6 cellular contexts compared by ENCODE assay signal in the genomic region with DNA sequence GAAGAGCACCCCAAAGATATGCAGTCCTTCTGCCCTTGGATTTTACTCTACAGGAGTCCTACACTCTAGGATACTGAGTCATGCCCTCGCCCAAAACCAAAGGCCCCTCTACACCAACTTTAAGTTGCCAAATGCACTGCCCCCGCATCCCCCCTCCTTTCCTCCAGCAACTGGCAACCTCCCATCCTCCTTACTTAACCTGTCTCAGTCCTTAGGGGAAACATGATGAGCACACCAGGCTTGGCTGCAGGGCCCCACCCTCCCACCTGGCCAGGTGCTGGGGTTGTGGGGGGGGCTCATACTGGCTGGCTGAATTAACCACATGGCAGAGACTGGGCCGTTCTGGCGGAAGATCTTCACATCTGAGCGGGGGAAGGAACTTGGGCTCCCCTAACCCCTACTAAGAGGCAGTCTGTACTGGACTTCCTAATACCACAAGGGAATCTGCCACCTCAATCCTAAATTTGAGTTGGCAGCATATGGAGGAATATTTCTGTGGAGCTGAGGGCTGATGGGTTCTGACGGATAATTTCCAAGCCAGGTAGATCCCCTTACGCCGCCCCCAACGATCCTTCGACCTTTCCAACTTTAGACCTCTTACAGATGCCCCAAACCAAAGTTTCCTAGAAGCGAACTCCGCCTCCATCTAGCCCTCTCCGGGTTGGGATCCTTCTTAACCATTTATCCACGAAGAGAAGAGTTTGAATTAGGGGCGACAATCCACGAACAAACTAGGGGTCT. TPM values are rescaled to one million over a fixed set of nuclear protein-coding genes. Genes with fewer than 3 reads are reported as not detected.
DNase-seq lines count a peak whose midpoint lies in the region; ATAC-seq, FAIRE-seq and TF ChIP-seq lines count a peak whose summit lies in the region.

No MANE protein-coding gene starts in this region.

- H3K4me3 ChIP-seq in GM12864 (ENCODE audit: low read depth, low read length) (peak overlapping the region; percentile 98), endothelial cell of umbilical vein (replicated peaks in 1 of 3; ENCODE audit: insufficient read depth in 1 of 3, low read depth in 1 of 3, low read length in 3 of 3) (peak overlapping the region; percentile 88 to 94 (median 92)), skeletal muscle satellite cell (ENCODE audit: low read length) (peak overlapping the region; percentile 99)

- CTCF ChIA-PET in endothelial cell of umbilical vein (lab: Charles Lee) = interaction anchor here (1.3 to 3.9 kb wide), 2 partner anchors 9 to 23 kb away, joined by 4 to 49 read pairs; partner anchors contain the start of genes ISG20L2, METTL25B and MRPL24

- H4K20me1 ChIP-seq in endothelial cell of umbilical vein (replicated peaks; ENCODE audit: control insufficient read depth, extremely low read depth, insufficient read depth, low read length) = no peaks in the 10 kb centered on the region

- H3K9me1 ChIP-seq in endothelial cell of umbilical vein (replicated peaks; ENCODE audit: control insufficient read depth, extremely low read depth, insufficient read depth, low read length) = no peaks in the 10 kb centered on the region

- peak overlapping the region; percentile 85 for H3K27ac ChIP-seq in endothelial cell of umbilical vein (ENCODE audit: insufficient read depth, low read depth, low read length)

- dilution Hi-C loops in endothelial cell of umbilical vein (cut with MboI; ENCODE audit: extremely low pct_ligation_motif_present, low sequenced_read_pairs) = no loop called here

- DNase-seq in GM12864 (ENCODE audit: low read depth) (no peak), endothelial cell of umbilical vein (ENCODE audit: low read depth, low spot score) (peak; percentile 28), dedifferentiated amniotic fluid mesenchymal stem cell (ENCODE audit: extremely low spot score) (no peak)

- no peak overlapping the region for H2AFZ ChIP-seq in endothelial cell of umbilical vein (ENCODE audit: low read depth, low read length)

- H3K9ac ChIP-seq in endothelial cell of umbilical vein (replicated peaks; ENCODE audit: extremely low read depth, insufficient read depth, low read length) (peak overlapping the region; percentile 69), skeletal muscle satellite cell (ENCODE audit: low read depth, low read length) (peak overlapping the region; percentile 99)

- no peak for ATAC-seq in GM18873 (IDR thresholded peaks at IDR 0.05; ENCODE audit: low FRiP score, unreplicated experiment)

- no TSS peak for BruUV-seq in endothelial cell of umbilical vein (replicated peaks; lab: Mats Ljungman, UMichigan)

- peaks cover 51% of the 10 kb centered on the region for H3K4me1 ChIP-seq in endothelial cell of umbilical vein (ENCODE audit: control insufficient read depth, extremely low read depth, insufficient read depth, low read length)
- peaks cover 54% of the 10 kb centered on the region for H3K4me1 ChIP-seq in skeletal muscle satellite cell (ENCODE audit: control insufficient read depth, insufficient read depth, low read length)

- H3K4me2 ChIP-seq in endothelial cell of umbilical vein (ENCODE audit: insufficient read depth, low read length) = peak overlapping the region; percentile 76
- H3K4me2 ChIP-seq in skeletal muscle satellite cell (ENCODE audit: low read length) = peak overlapping the region; percentile 98

- peak; percentile 4 for FAIRE-seq in endothelial cell of umbilical vein (lab: Jason Lieb, UNC)

- TF ChIP-seq CTCF in GM12864 (IDR thresholded peaks at IDR 0.05; ENCODE audit: low read depth, low read length, missing control alignments) (no peak), endothelial cell of umbilical vein (IDR thresholded peaks at IDR 0.05; ENCODE audit: extremely low read depth in 1 of 2, insufficient read depth in 1 of 2, low read depth in 1 of 2, low read length in 2 of 2) (no peak)

- H3K27me3 ChIP-seq in endothelial cell of umbilical vein (ENCODE audit: control insufficient read depth in 2 of 2, insufficient read depth in 2 of 2, low read length in 2 of 2) = no peaks in the 10 kb centered on the region
- H3K27me3 ChIP-seq in skeletal muscle satellite cell (ENCODE audit: control insufficient read depth, insufficient read depth, low read length) = no peaks in the 10 kb centered on the region

- H3K36me3 ChIP-seq in endothelial cell of umbilical vein (ENCODE audit: control insufficient read depth in 2 of 2, extremely low read depth in 1 of 2, insufficient read depth in 2 of 2, low read length in 2 of 2) = no peaks in the 10 kb centered on the region
- H3K36me3 ChIP-seq in skeletal muscle satellite cell (ENCODE audit: insufficient read depth, low read length) = peaks cover 5% of the 10 kb centered on the region

- TF ChIP-seq POLR2A in endothelial cell of umbilical vein (IDR thresholded peaks at IDR 0.05; ENCODE audit: low read depth, low read length) = no peak

- no peaks in the 10 kb centered on the region for H3K9me3 ChIP-seq in endothelial cell of umbilical vein (replicated peaks; ENCODE audit: control insufficient read depth, insufficient read depth, low read length)
- H3K9me3 ChIP-seq in skeletal muscle satellite cell (replicated peaks; ENCODE audit: low read length) = no peaks in the 10 kb centered on the region

- intact Hi-C loops in endothelial cell of umbilical vein (cut with micrococcal nuclease) = no loop called here

- peaks cover 67% of the 10 kb centered on the region for H3K79me2 ChIP-seq in endothelial cell of umbilical vein (ENCODE audit: control insufficient read depth, insufficient read depth, low read length)

- POLR2A ChIA-PET in endothelial cell of umbilical vein (lab: Charles Lee) = interaction anchor here (0.6 to 2.3 kb wide), 2 partner anchors 16 to 17 kb away, joined by 8 to 27 read pairs; partner anchors contain the start of gene PRCC

RNA-seq across cellular contexts. Expression of gene HDGF, which starts 1.1 kb away (rescaled TPM):
- 202 TPM for polyA plus RNA-seq in PFSK-1 (2012; ENCODE audit: insufficient read length, low read depth)
- 279 and 298 TPM in 2 replicates for total RNA-seq in endothelial cell of umbilical vein
- polyA plus RNA-seq in endothelial cell of umbilical vein = 94.7 and 95.1 TPM in 2 replicates
- 139 and 148 TPM in 2 replicates for polyA plus RNA-seq in endothelial cell of umbilical vein (2011; cell fraction: cytosol; rRNA removed)
- 93.2 and 108 TPM in 2 replicates for polyA plus RNA-seq in endothelial cell of umbilical vein (2011; cell fraction: nucleus; rRNA removed)
- 140 and 207 TPM in 2 replicates for polyA plus RNA-seq in endothelial cell of umbilical vein (2012)
- polyA minus RNA-seq in endothelial cell of umbilical vein = 104 and 113 TPM in 2 replicates
- 188 TPM for polyA minus RNA-seq in endothelial cell of umbilical vein (2011; cell fraction: cytosol; rRNA and poly(A)+ RNA removed)
- polyA minus RNA-seq in endothelial cell of umbilical vein (2011; cell fraction: nucleus; rRNA and poly(A)+ RNA removed) = 25.0 and 26.9 TPM in 2 replicates
- 153 and 218 TPM in 2 replicates for total RNA-seq in skeletal muscle satellite cell (2012; rRNA removed)

RNA-seq across cellular contexts. Expression of gene MRPL24, which starts 9.5 kb away (rescaled TPM):
- 145 TPM for polyA plus RNA-seq in PFSK-1 (2012; ENCODE audit: insufficient read length, low read depth)
- 63.3 and 77.7 TPM in 2 replicates for total RNA-seq in endothelial cell of umbilical vein
- 46.5 and 47.9 TPM in 2 replicates for polyA plus RNA-seq in endothelial cell of umbilical vein
- 67.0 and 79.6 TPM in 2 replicates for polyA plus RNA-seq in endothelial cell of umbilical vein (2011; cell fraction: cytosol; rRNA removed)
- 44.5 and 52.6 TPM in 2 replicates for polyA plus RNA-seq in endothelial cell of umbilical vein (2011; cell fraction: nucleus; rRNA removed)
- polyA plus RNA-seq in endothelial cell of umbilical vein (2012) = 74.8 and 88.5 TPM in 2 replicates
- polyA minus RNA-seq in endothelial cell of umbilical vein = 30.4 and 46.8 TPM in 2 replicates
- 31.3 TPM for polyA minus RNA-seq in endothelial cell of umbilical vein (2011; cell fraction: cytosol; rRNA and poly(A)+ RNA removed)
- 9.9 and 10.5 TPM in 2 replicates for polyA minus RNA-seq in endothelial cell of umbilical vein (2011; cell fraction: nucleus; rRNA and poly(A)+ RNA removed)
- total RNA-seq in skeletal muscle satellite cell (2012; rRNA removed) = 59.2 and 63.1 TPM in 2 replicates

RNA-seq across cellular contexts. Expression of gene PRCC, which starts 17.0 kb away (rescaled TPM):
- 57.3 TPM for polyA plus RNA-seq in PFSK-1 (2012; ENCODE audit: insufficient read length, low read depth)
- 65.1 and 71.5 TPM in 2 replicates for total RNA-seq in endothelial cell of umbilical vein
- polyA plus RNA-seq in endothelial cell of umbilical vein = 76.9 and 77.4 TPM in 2 replicates
- polyA plus RNA-seq in endothelial cell of umbilical vein (2011; cell fraction: cytosol; rRNA removed) = 85.2 and 95.3 TPM in 2 replicates
- polyA plus RNA-seq in endothelial cell of umbilical vein (2011; cell fraction: nucleus; rRNA removed) = 64.9 and 66.7 TPM in 2 replicates
- polyA plus RNA-seq in endothelial cell of umbilical vein (2012) = 42.1 and 57.4 TPM in 2 replicates
- polyA minus RNA-seq in endothelial cell of umbilical vein = 74.1 and 74.8 TPM in 2 replicates
- polyA minus RNA-seq in endothelial cell of umbilical vein (2011; cell fraction: cytosol; rRNA and poly(A)+ RNA removed) = 87.5 TPM
- 30.6 and 54.1 TPM in 2 replicates for polyA minus RNA-seq in endothelial cell of umbilical vein (2011; cell fraction: nucleus; rRNA and poly(A)+ RNA removed)
- total RNA-seq in skeletal muscle satellite cell (2012; rRNA removed) = 16.5 and 19.2 TPM in 2 replicates

RNA-seq across cellular contexts. Expression of gene ISG20L2, which starts 21.8 kb away (rescaled TPM):
- 18.2 TPM for polyA plus RNA-seq in PFSK-1 (2012; ENCODE audit: insufficient read length, low read depth)
- total RNA-seq in endothelial cell of umbilical vein = 32.1 and 35.3 TPM in 2 replicates
- 32.0 and 33.2 TPM in 2 replicates for polyA plus RNA-seq in endothelial cell of umbilical vein
- polyA plus RNA-seq in endothelial cell of umbilical vein (2011; cell fraction: cytosol; rRNA removed) = 34.1 and 37.0 TPM in 2 replicates
- 20.2 and 24.9 TPM in 2 replicates for polyA plus RNA-seq in endothelial cell of umbilical vein (2011; cell fraction: nucleus; rRNA removed)
- polyA plus RNA-seq in endothelial cell of umbilical vein (2012) = 27.8 and 37.7 TPM in 2 replicates
- 48.1 and 59.4 TPM in 2 replicates for polyA minus RNA-seq in endothelial cell of umbilical vein
- polyA minus RNA-seq in endothelial cell of umbilical vein (2011; cell fraction: cytosol; rRNA and poly(A)+ RNA removed) = 22.1 TPM
- 23.7 and 28.4 TPM in 2 replicates for polyA minus RNA-seq in endothelial cell of umbilical vein (2011; cell fraction: nucleus; rRNA and poly(A)+ RNA removed)
- total RNA-seq in skeletal muscle satellite cell (2012; rRNA removed) = 22.1 and 27.4 TPM in 2 replicates

RNA-seq across cellular contexts. Expression of gene METTL25B, which starts 22.1 kb away (rescaled TPM):
- polyA plus RNA-seq in PFSK-1 (2012; ENCODE audit: insufficient read length, low read depth) = 24.8 TPM
- 12.8 and 15.5 TPM in 2 replicates for total RNA-seq in endothelial cell of umbilical vein
- polyA plus RNA-seq in endothelial cell of umbilical vein = 15.0 and 17.3 TPM in 2 replicates
- polyA plus RNA-seq in endothelial cell of umbilical vein (2011; cell fraction: cytosol; rRNA removed) = 10.3 and 11.4 TPM in 2 replicates
- 29.0 and 38.2 TPM in 2 replicates for polyA plus RNA-seq in endothelial cell of umbilical vein (2011; cell fraction: nucleus; rRNA removed)
- polyA plus RNA-seq in endothelial cell of umbilical vein (2012) = 7.6 and 9.9 TPM in 2 replicates
- polyA minus RNA-seq in endothelial cell of umbilical vein = 10.6 and 13.0 TPM in 2 replicates
- 26.8 TPM for polyA minus RNA-seq in endothelial cell of umbilical vein (2011; cell fraction: cytosol; rRNA and poly(A)+ RNA removed)
- 9.0 and 9.9 TPM in 2 replicates for polyA minus RNA-seq in endothelial cell of umbilical vein (2011; cell fraction: nucleus; rRNA and poly(A)+ RNA removed)
- 5.7 and 7.1 TPM in 2 replicates for total RNA-seq in skeletal muscle satellite cell (2012; rRNA removed)
